11 cellular contexts compared by ENCODE assay signal in the genomic region with DNA sequence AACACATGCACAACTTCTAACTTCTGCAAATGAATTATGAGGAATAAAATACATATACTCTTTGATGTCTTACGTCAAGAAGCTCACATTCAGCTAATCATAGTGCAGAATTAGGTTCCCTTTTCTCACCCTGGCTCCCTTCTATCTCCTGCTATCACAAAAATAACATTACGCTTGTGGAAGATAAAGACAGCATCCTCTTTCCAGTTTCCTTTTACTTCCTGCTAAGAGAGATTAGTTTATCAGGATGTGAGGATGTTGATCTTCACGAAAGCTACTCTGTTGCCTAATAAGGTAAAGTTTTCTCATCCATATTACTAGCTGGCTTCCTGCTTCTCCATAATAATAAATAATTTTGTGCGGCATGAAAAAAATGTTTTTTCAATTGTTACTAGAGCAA.
"Had no signal": no experiment of that assay in that cellular context is flagged by ENCODE, and none has a peak within 500 bp of the region (broad histone marks: within the 10 kb centered on the region; RNA-seq: fewer than 3 reads in every experiment).

No MANE protein-coding gene starts in this region.

- DNase-seq: activated CD4-positive, alpha-beta T cell treated with anti-CD3 and anti-CD28 coated beads for 48 hours; activated CD8-positive, alpha-beta memory T cell treated with anti-CD3 and anti-CD28 coated beads for 24 hours; activated naive CD4-positive, alpha-beta T cell treated with anti-CD3 and anti-CD28 coated beads, Interleukin-2, amount 10 ng/mL, durations not matched to agents 7 days and 5 days; activated T-cell treated with anti-CD3 and anti-CD28 coated beads for 4 hours; adrenal gland; foreskin fibroblast; left ventricle myocardium inferior; SK-N-SH; small intestine had no signal

- H3K27me3 Mint-ChIP-seq: activated naive CD4-positive, alpha-beta T cell treated with anti-CD3 and anti-CD28 coated beads, Interleukin-2, amount 10 ng/mL, durations not matched to agents 7 days and 5 days; dendritic cell treated with granulocyte-macrophage colony-stimulating factor and Interleukin-4, amounts not matched to agents 40 ng/mL and 50 ng/mL, for 4 days had no signal

- H3K9me3 Mint-ChIP-seq: activated T-helper 2 cell treated with anti-CD3 and anti-CD28 coated beads, Interferon-gamma antibody, Interleukin-2, Interleukin-4, amounts not matched to agents 10 μg/mL and 5 μg/mL and 100 μg/mL, durations not matched to agents 14 hours and 24 hours and 36 hours; dendritic cell treated with granulocyte-macrophage colony-stimulating factor and Interleukin-4, amounts not matched to agents 40 ng/mL and 50 ng/mL, for 4 days had no signal

- H3K36me3 Mint-ChIP-seq: activated naive CD4-positive, alpha-beta T cell treated with anti-CD3 and anti-CD28 coated beads, Interleukin-2, amount 10 ng/mL, durations not matched to agents 7 days and 5 days had no signal

- H3K4me1 Mint-ChIP-seq: activated naive CD4-positive, alpha-beta T cell treated with anti-CD3 and anti-CD28 coated beads, Interleukin-2, amount 10 ng/mL, durations not matched to agents 7 days and 5 days had no signal

- H3K4me3 Mint-ChIP-seq: activated naive CD4-positive, alpha-beta T cell treated with anti-CD3 and anti-CD28 coated beads, Interleukin-2, amount 10 ng/mL, durations not matched to agents 7 days and 5 days; dendritic cell treated with granulocyte-macrophage colony-stimulating factor and Interleukin-4, amounts not matched to agents 40 ng/mL and 50 ng/mL, for 4 days had no signal

- H3K27ac Mint-ChIP-seq: activated naive CD4-positive, alpha-beta T cell treated with anti-CD3 and anti-CD28 coated beads, Interleukin-2, amount 10 ng/mL, durations not matched to agents 7 days and 5 days; activated T-helper 2 cell treated with anti-CD3 and anti-CD28 coated beads, Interferon-gamma antibody, Interleukin-2, Interleukin-4, amounts not matched to agents 10 μg/mL and 5 μg/mL and 100 μg/mL, durations not matched to agents 14 hours and 24 hours and 36 hours; dendritic cell treated with granulocyte-macrophage colony-stimulating factor and Interleukin-4, amounts not matched to agents 40 ng/mL and 50 ng/mL, for 4 days had no signal
